2 cellular contexts compared by ENCODE assay signal in the genomic region with DNA sequence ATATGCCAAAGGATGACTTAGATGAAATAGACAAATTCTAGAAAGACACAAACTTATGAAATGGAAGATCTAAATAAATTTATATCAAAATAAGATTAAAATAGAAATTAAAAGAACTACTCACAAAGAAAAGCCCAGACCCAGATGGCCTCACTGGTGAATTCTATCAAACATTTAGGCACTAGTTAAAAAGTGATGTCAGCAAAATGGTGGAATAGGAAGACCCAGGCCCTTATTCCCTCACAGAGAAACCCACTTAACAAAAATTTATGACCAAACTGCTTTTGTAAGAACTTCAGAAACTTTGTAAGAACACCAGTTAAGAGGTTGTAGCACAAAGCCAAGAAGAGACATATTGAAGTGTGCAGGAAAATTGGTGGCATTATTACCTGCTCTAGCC.
TF ChIP-seq lines count a peak whose summit lies in the region.

No MANE protein-coding gene starts in this region.

TF ChIP-seq in HepG2, 621 proteins besides CTCF, POLR2A, EP300 and RAD21:
- TF ChIP-seq MAZ (IDR thresholded peaks at IDR 0.05; ENCODE audit: borderline replicate concordance, low read depth, low read length) = no peak
- TF ChIP-seq MAZ (CRISPR knock-in tag; IDR thresholded peaks at IDR 0.05; ENCODE audit: low read depth) = no peak
- TF ChIP-seq MAFK (conservative IDR thresholded peaks at IDR 0.05 in 1 of 2, IDR thresholded peaks at IDR 0.05 in 1 of 2; ENCODE audit: low read length in 2 of 2) = peak; percentile 50 to 68; a peak in 3 of 4 replicates
- no peak for TF ChIP-seq ZNF816 (CRISPR knock-in tag; IDR thresholded peaks at IDR 0.05; ENCODE audit: borderline replicate concordance)
- TF ChIP-seq MAFF (IDR thresholded peaks at IDR 0.05; ENCODE audit: low read depth, low read length) = peak; percentile 19; the same call in 1 of the 2 replicates
TF ChIP-seq in HepG2: peak in this region for 2.

TF ChIP-seq in K562, 482 proteins besides CTCF, POLR2A, EP300 and RAD21 (continued from another document):
- TF ChIP-seq HOXB6 (CRISPR knock-in tag; IDR thresholded peaks at IDR 0.05; ENCODE audit: borderline replicate concordance) (no peak), PPARD (CRISPR knock-in tag; IDR thresholded peaks at IDR 0.05) (no peak), MAFF (IDR thresholded peaks at IDR 0.05; ENCODE audit: low read length) (peak; percentile 25; the same call in 1 of the 2 replicates), ZBTB34 (CRISPR knock-in tag; IDR thresholded peaks at IDR 0.05) (no peak), KDM1A (IDR thresholded peaks at IDR 0.05) (no peak), NR1H2 (CRISPR knock-in tag; IDR thresholded peaks at IDR 0.05) (no peak), KDM4B (IDR thresholded peaks at IDR 0.05; ENCODE audit: borderline replicate concordance in 2 of 2, low read depth in 1 of 2) (no peak), RFX7 (CRISPR knock-in tag; IDR thresholded peaks at IDR 0.05) (no peak), HMG20A (CRISPR knock-in tag; conservative IDR thresholded peaks at IDR 0.05) (no peak), MBD2 (IDR thresholded peaks at IDR 0.05; ENCODE audit: borderline replicate concordance, low read depth) (no peak), MAFG (tag; conservative IDR thresholded peaks at IDR 0.05) (no peak), ZBTB5 (IDR thresholded peaks at IDR 0.05) (no peak), CHD1 (IDR thresholded peaks at IDR 0.05; ENCODE audit: low read length) (no peak), SOX6 (IDR thresholded peaks at IDR 0.05) (no peak), NEUROD1 (IDR thresholded peaks at IDR 0.05; ENCODE audit: borderline replicate concordance, low read depth, low read length, partially characterized antibody) (no peak), ZNF316 (IDR thresholded peaks at IDR 0.05) (peak; percentile 27; the same call in 1 of the 2 replicates)
- TF ChIP-seq, protein P1, sequence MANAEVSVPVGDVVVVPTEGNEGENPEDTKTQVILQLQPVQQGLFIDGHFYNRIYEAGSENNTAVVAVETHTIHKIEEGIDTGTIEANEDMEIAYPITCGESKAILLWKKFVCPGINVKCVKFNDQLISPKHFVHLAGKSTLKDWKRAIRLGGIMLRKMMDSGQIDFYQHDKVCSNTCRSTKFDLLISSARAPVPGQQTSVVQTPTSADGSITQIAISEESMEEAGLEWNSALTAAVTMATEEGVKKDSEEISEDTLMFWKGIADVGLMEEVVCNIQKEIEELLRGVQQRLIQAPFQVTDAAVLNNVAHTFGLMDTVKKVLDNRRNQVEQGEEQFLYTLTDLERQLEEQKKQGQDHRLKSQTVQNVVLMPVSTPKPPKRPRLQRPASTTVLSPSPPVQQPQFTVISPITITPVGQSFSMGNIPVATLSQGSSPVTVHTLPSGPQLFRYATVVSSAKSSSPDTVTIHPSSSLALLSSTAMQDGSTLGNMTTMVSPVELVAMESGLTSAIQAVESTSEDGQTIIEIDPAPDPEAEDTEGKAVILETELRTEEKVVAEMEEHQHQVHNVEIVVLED (CRISPR knock-in tag; IDR thresholded peaks at IDR 0.05) = no peak
